Comparison of ENCODE assay signal across 12 cellular contexts in genomic region chr17:19019041-19019941, GRCh38. TPM values are rescaled to one million over a fixed set of nuclear protein-coding genes. Genes with fewer than 3 reads are reported as not detected.
DNase-seq lines count a peak whose midpoint lies in the region; ATAC-seq, FAIRE-seq and TF ChIP-seq lines count a peak whose summit lies in the region.
"Had no signal": no experiment of that assay in that cellular context is flagged by ENCODE, and none has a peak within 500 bp of the region (broad histone marks: within the 10 kb centered on the region; RNA-seq: fewer than 3 reads in every experiment).

No MANE protein-coding gene starts in this region.

- H3K4me2 ChIP-seq in K562 (ENCODE audit: insufficient read depth, low read length), result no peak overlapping the region

- H3K9ac ChIP-seq in K562 (ENCODE audit: insufficient read depth in 1 of 2, low read depth in 2 of 2, low read length in 2 of 2), result peak overlapping the region in 1 of 2 experiments; percentile 68; a peak in 2 of 4 replicates

- no TSS peak for BruUV-seq in K562 (replicated peaks; lab: Mats Ljungman, UMichigan)

- no peak for TF ChIP-seq RAD21 in K562 (CRISPR knock-in tag; conservative IDR thresholded peaks at IDR 0.05 in 1 of 2, IDR thresholded peaks at IDR 0.05 in 1 of 2)

- no peaks in the 10 kb centered on the region for H3K4me1 ChIP-seq in HEK293 (ENCODE audit: control insufficient read depth, insufficient read depth, low read length)
- H3K4me1 ChIP-seq in K562 (replicated peaks in 1 of 2; ENCODE audit: control insufficient read depth in 2 of 2, insufficient read depth in 2 of 2, low read length in 2 of 2), result peaks cover 9 to 47% of the 10 kb centered on the region in 2 experiments; a peak in 4 of 5 replicates
- H3K4me1 ChIP-seq in testis, result no peaks in the 10 kb centered on the region

- intact Hi-C loops in K562 (cut with micrococcal nuclease), result no loop called here
- intact Hi-C loops in posterior vena cava (cut with DNase I), result loop anchor here in 1 of 2 donors (5.0 to 10.0 kb wide), 2 partner anchors 52 to 1284 kb away; no protein-coding TSS in a partner anchor
- intact Hi-C loops in testis (cut with DNase I; ENCODE audit: low total_unique reads), result no loop called here

- DNase-seq in NCI-H345 (lab: John Stamatoyannopoulos, UW), result peak; percentile 16
- DNase-seq in NCI-H345 treated with DMSO at 0.1 percent for 48 hours (lab: John Stamatoyannopoulos, UW; ENCODE audit: unreplicated experiment), result no peak
- peak; percentile 42 to 83 (median 66) for DNase-seq in K562 (ENCODE audit: extremely low read depth in 1 of 4, low spot score in 3 of 4)
- DNase-seq in posterior vena cava (ENCODE audit: low spot score), result peak; percentile 79
- DNase-seq in testis, result no peak
- DNase-seq in AG08396 (ENCODE audit: low spot score), result no peak
- DNase-seq: NCI-H526 treated with DMSO at 0.1 percent for 48 hours, occipital lobe had no signal

- peak overlapping the region; percentile 24; the same call in 1 of the 2 replicates for H2AFZ ChIP-seq in K562 (ENCODE audit: low read depth, low read length)

- no peaks in the 10 kb centered on the region for H3K9me3 ChIP-seq in HEK293 (ENCODE audit: control insufficient read depth, insufficient read depth, low read depth, low read length)
- no peaks in the 10 kb centered on the region for H3K9me3 ChIP-seq in K562 (replicated peaks; ENCODE audit: control insufficient read depth, insufficient read depth, low read depth, low read length)
- H3K9me3 ChIP-seq in testis, result no peaks in the 10 kb centered on the region

- H3K36me3 ChIP-seq in HEK293 (ENCODE audit: control insufficient read depth in 2 of 2, insufficient read depth in 1 of 2, low read length in 2 of 2) (no peaks in the 10 kb centered on the region), K562 (ENCODE audit: control insufficient read depth, insufficient read depth, low read length) (no peaks in the 10 kb centered on the region), testis (ENCODE audit: low read depth, missing control alignments) (no peaks in the 10 kb centered on the region)
- H3K36me3 ChIP-seq: cardiac muscle cell had no signal

- H4K20me1 ChIP-seq in K562 (replicated peaks; ENCODE audit: control insufficient read depth, insufficient read depth, low read length), result no peaks in the 10 kb centered on the region

- in situ Hi-C loops in K562 (cut with MboI), result loop anchor here (5.0 kb wide), 1 partner anchor 42 kb away; no protein-coding TSS in a partner anchor

- TF ChIP-seq EP300 in K562 (IDR thresholded peaks at IDR 0.05; ENCODE audit: low read length), result no peak

- peak; percentile 23; the same call in 1 of the 3 replicates for ATAC-seq in K562
- no peak for ATAC-seq in GM19035 (IDR thresholded peaks at IDR 0.05; ENCODE audit: unreplicated experiment)

- H3K4me3 ChIP-seq in HEK293 (ENCODE audit: low read depth, low read length) (no peak overlapping the region), K562 (no peak overlapping the region), testis (no peak overlapping the region)
- H3K4me3 ChIP-seq: cardiac muscle cell had no signal

- no peaks in the 10 kb centered on the region for H3K9me1 ChIP-seq in K562 (ENCODE audit: control insufficient read depth, insufficient read depth, low read length)

- TF ChIP-seq CTCF in HEK293 (tag by site-specific recombination; IDR thresholded peaks at IDR 0.05) (no peak), K562 (IDR thresholded peaks at IDR 0.05 in 2 of 3, conservative IDR thresholded peaks at IDR 0.05 in 1 of 3; ENCODE audit: insufficient read depth in 2 of 3, low read depth in 1 of 3, low read length in 3 of 3) (no peak), testis (IDR thresholded peaks at IDR 0.05) (no peak)

- CTCF ChIA-PET in HEK293 (lab: Yijun Ruan, JAX) (interaction anchor here (1.5 kb wide), 1 partner anchor 393 kb away, joined by 3 read pairs; no protein-coding TSS in a partner anchor), K562 (lab: Yijun Ruan, JAX; ENCODE audit: low intra/inter-chr PET ratio) (no interaction called here)

- no peaks in the 10 kb centered on the region for H3K79me2 ChIP-seq in K562 (ENCODE audit: control insufficient read depth, insufficient read depth, low read length)

- TF ChIP-seq POLR2A in K562 (conservative IDR thresholded peaks at IDR 0.05) (no peak), testis (IDR thresholded peaks at IDR 0.05) (no peak)

- no peak for FAIRE-seq in K562 (lab: Jason Lieb, UNC)
- FAIRE-seq: G401.6 had no signal

- 14% methylated on average over 12 of the region's 27 CpGs for whole genome bisulfite sequencing in K562 (ENCODE audit: insufficient coverage, low coverage, missing lambda C conversion rate)
- 62 to 77% methylated on average over 21 to 27 of the region's 27 CpGs for WGBS in testis, 2 donors

- H3K27ac ChIP-seq in HEK293 (ENCODE audit: extremely low read depth, low read depth, low read length), result no peak overlapping the region
- H3K27ac ChIP-seq in K562 (ENCODE audit: extremely low read depth, low read depth, low read length), result no peak overlapping the region
- no peak overlapping the region for H3K27ac ChIP-seq in testis
- H3K27ac ChIP-seq: cardiac muscle cell had no signal

- POLR2A ChIA-PET in HEK293 (lab: Yijun Ruan, JAX) (interaction anchor here (2.2 kb wide), 1 partner anchor 15 kb away, joined by 7 read pairs; the partner anchor contains the start of gene FAM83G), K562 (lab: Yijun Ruan, JAX) (no interaction called here)

- H3K27me3 ChIP-seq in K562 (ENCODE audit: control insufficient read depth in 2 of 2, insufficient read depth in 2 of 2, low read length in 2 of 2) (no peaks in the 10 kb centered on the region), testis (no peaks in the 10 kb centered on the region)
- H3K27me3 ChIP-seq: cardiac muscle cell had no signal

TF ChIP-seq in HEK293, 187 proteins besides CTCF, POLR2A, EP300 and RAD21 (continues in another document):
- TF ChIP-seq ZNF350 (tag by site-specific recombination; IDR thresholded peaks at IDR 0.05), result no peak
- peak; percentile 44; the same call in 1 of the 2 replicates for TF ChIP-seq GLIS2 (tag by site-specific recombination; IDR thresholded peaks at IDR 0.05)
- peak; percentile 70 for TF ChIP-seq ZNF341 (tag by site-specific recombination; IDR thresholded peaks at IDR 0.05; ENCODE audit: low read depth)
- peak; percentile 56 for TF ChIP-seq GLIS1 (tag by site-specific recombination; IDR thresholded peaks at IDR 0.05)
- TF ChIP-seq ZNF548 (tag by site-specific recombination; IDR thresholded peaks at IDR 0.05), result no peak
- TF ChIP-seq ZXDB (tag by site-specific recombination; IDR thresholded peaks at IDR 0.05), result no peak

TF ChIP-seq in K562, 482 proteins besides CTCF, POLR2A, EP300 and RAD21 (continues in another document):
- peak; percentile 97 for TF ChIP-seq NFIC (IDR thresholded peaks at IDR 0.05)
- TF ChIP-seq NFIX (CRISPR knock-in tag; IDR thresholded peaks at IDR 0.05; ENCODE audit: low read depth), result 0 out of 2 replicates have a peak, but pooled peaks have one; percentile 28
- TF ChIP-seq ZNF79 (CRISPR knock-in tag; IDR thresholded peaks at IDR 0.05; ENCODE audit: low read depth), result no peak
- 0 out of 2 replicates have a peak, but pooled peaks have one; percentile 29 for TF ChIP-seq EGR1 (conservative IDR thresholded peaks at IDR 0.05)
- 0 out of 2 replicates have a peak, but pooled peaks have one; percentile 36 for TF ChIP-seq CBFA2T3 (IDR thresholded peaks at IDR 0.05)

RNA-seq across cellular contexts. Expression of gene FAM83G, which starts 14.7 kb away (rescaled TPM):
- 8.8 and 26.9 TPM in 2 replicates for total RNA-seq in K562 (2011; cell fraction: chromatin; rRNA removed; ENCODE audit: low replicate concordance)
- total RNA-seq in K562 (2011; cell fraction: nucleolus; rRNA removed), result 22.8 and 25.7 TPM in 2 replicates
- 11.5 and 13.5 TPM in 2 replicates for total RNA-seq in K562 (2011; cell fraction: nucleoplasm; rRNA removed)
- 7.6 and 12.9 TPM in 2 replicates for total RNA-seq in K562 (2014; rRNA removed)
- total RNA-seq in K562 (2014; rRNA removed; fragmentation: Illumina TruSeq; extraction: Trizol), result 1.9 and 2.3 TPM in 2 replicates
- total RNA-seq in K562 (2015; rRNA removed; fragmentation: Illumina TruSeq; extraction: Trizol), result 4.2 and 5.6 TPM in 2 replicates
- 9.1 and 10.3 TPM in 2 replicates for total RNA-seq in K562 (2021)
- 3.4 and 4.2 TPM in 2 replicates for polyA plus RNA-seq in K562 (2011; rRNA removed)
- 3.5 and 6.6 TPM in 2 replicates for polyA plus RNA-seq in K562 (2011; cell fraction: cytosol; rRNA removed)
- polyA plus RNA-seq in K562 (2011; cell fraction: nucleus; rRNA removed), result 9.7 and 20.5 TPM in 2 replicates
- 4.2 and 5.3 TPM in 2 replicates for polyA plus RNA-seq in K562 (2012)
- polyA plus RNA-seq in K562 (2014; fragmentation: Illumina TruSeq; extraction: Trizol), result 4.8 and 6.5 TPM in 2 replicates
- under 1 TPM in 1 of 2 experiments, not detected in 1; 0.04 TPM for polyA plus RNA-seq in K562 (2014; fragmentation: Nextera tagmentation; extraction: Ambion mirVana)
- polyA plus RNA-seq in K562 (2014; rRNA removed), result 5.5 and 5.7 TPM in 2 replicates
- polyA minus RNA-seq in K562 (2011; rRNA and poly(A)+ RNA removed), result 3.2 and 4.8 TPM in 2 replicates
- 5.2 and 5.4 TPM in 2 replicates for polyA minus RNA-seq in K562 (2011; cell fraction: cytosol; rRNA and poly(A)+ RNA removed)
- polyA minus RNA-seq in K562 (2011; cell fraction: nucleus; rRNA and poly(A)+ RNA removed), result 7.1 and 7.9 TPM in 2 replicates
- total RNA-seq in posterior vena cava, result 10 to 100 TPM in 1 of 2 donors, 1 to 10 TPM in 1; 2.8 to 10.9 TPM
- total RNA-seq in testis, result 1 to 10 TPM; 4.6 to 4.7 TPM
- 2.5 TPM for polyA plus RNA-seq in testis (ENCODE audit: insufficient read depth, low read depth, low replicate concordance)

RNA-seq across cellular contexts. Expression of gene GRAP, which starts 27.5 kb away (rescaled TPM):
- total RNA-seq in K562 (2011; cell fraction: chromatin; rRNA removed; ENCODE audit: low replicate concordance), result not detected in 2 replicates
- 0.17 and 0.79 TPM in 2 replicates for total RNA-seq in K562 (2011; cell fraction: nucleolus; rRNA removed)
- total RNA-seq in K562 (2011; cell fraction: nucleoplasm; rRNA removed), result not detected in 2 replicates
- total RNA-seq in K562 (2014; rRNA removed) (not detected in 2 replicates), K562 (2014; rRNA removed; fragmentation: Illumina TruSeq; extraction: Trizol) (not detected in 2 replicates), K562 (2015; rRNA removed; fragmentation: Illumina TruSeq; extraction: Trizol) (0.11 TPM in 1 of 2 replicates, not detected in the other), K562 (2021) (0.07 and 0.27 TPM in 2 replicates), posterior vena cava (1 to 10 TPM; 4.0 to 6.8 TPM), testis (1 to 10 TPM; 5.3 to 7.2 TPM)
- polyA plus RNA-seq in K562 (2011; rRNA removed) (0.05 and 0.07 TPM in 2 replicates), K562 (2014; fragmentation: Illumina TruSeq; extraction: Trizol) (not detected in 2 replicates), K562 (2014; fragmentation: Nextera tagmentation; extraction: Ambion mirVana) (not detected), K562 (2014; rRNA removed) (0.41 TPM in 1 of 2 replicates, not detected in the other), testis (ENCODE audit: insufficient read depth, low read depth, low replicate concordance) (13.2 TPM)
- 0.04 and 0.07 TPM in 2 replicates for polyA plus RNA-seq in K562 (2011; cell fraction: cytosol; rRNA removed)
- 0.37 TPM in 1 of 2 replicates, not detected in the other for polyA plus RNA-seq in K562 (2011; cell fraction: nucleus; rRNA removed)
- polyA plus RNA-seq in K562 (2012), result 0.29 TPM in 1 of 2 replicates, not detected in the other
- not detected in 2 replicates for polyA minus RNA-seq in K562 (2011; rRNA and poly(A)+ RNA removed)
- polyA minus RNA-seq in K562 (2011; cell fraction: cytosol; rRNA and poly(A)+ RNA removed), result not detected in 2 replicates
- polyA minus RNA-seq in K562 (2011; cell fraction: nucleus; rRNA and poly(A)+ RNA removed), result 0.27 TPM in 1 of 2 replicates, not detected in the other
- polyA plus RNA-seq: cardiac muscle cell had no signal

Comparison
In these comparisons a context has a peak if more than half of its experiments do, and no peak if none do; other contexts are left out.
1. DNase-seq: peak in NCI-H345 (single experiment), K562 (4 of 4) and posterior vena cava (single experiment); none in NCI-H345 treated with DMSO at 0.1 percent for 48 hours (single experiment), testis (single experiment) and AG08396 (single experiment).